In genomic region chr2:189076131-189076530, GRCh38 we compare ENCODE assay signal across 25 cellular contexts.
"Had no signal": no experiment of that assay in that cellular context is flagged by ENCODE, and none has a peak within 500 bp of the region (broad histone marks: within the 10 kb centered on the region; RNA-seq: fewer than 3 reads in every experiment).

No MANE protein-coding gene starts in this region.

- H3K36me3 Mint-ChIP-seq: activated naive CD8-positive, alpha-beta T cell treated with anti-CD3 and anti-CD28 coated beads for 36 hours; natural killer cell treated with Interleukin-12 subunit alpha and Interleukin-12 subunit beta and Interleukin-15 and Interleukin-18, amount 100 ng/mL, for 72 hours; stimulated activated memory B cell treated with anti-CD40 and anti-IgM and Interleukin-4, amounts not matched to agents 10 μg/mL and 1 μg/mL and 100 μg/mL, for 72 hours had no signal

- ATAC-seq: activated CD4-positive, alpha-beta T cell treated with anti-CD3 and anti-CD28 coated beads for 36 hours; left lobe of liver; lower lobe of right lung; natural killer cell treated with Interleukin-12 subunit alpha and Interleukin-12 subunit beta and Interleukin-15 and Interleukin-18, amount 100 ng/mL, for 72 hours; right lobe of liver; stimulated activated memory B cell treated with anti-CD40 and anti-IgM and Interleukin-4, amounts not matched to agents 10 μg/mL and 1 μg/mL and 100 μg/mL, for 72 hours had no signal

- H3K9me3 ChIP-seq: breast epithelium, esophagus squamous epithelium, lower lobe of right lung, right lobe of liver, thoracic aorta, upper lobe of left lung had no signal

- DNase-seq: activated B cell treated with CpG ODN at 0.5 μM for 24 hours; activated CD4-positive, alpha-beta T cell treated with anti-CD3 and anti-CD28 coated beads for 36 hours; activated CD4-positive, alpha-beta T cell treated with anti-CD3 and anti-CD28 coated beads, Interleukin-2, amount 50 U/mL, for 4 hours; activated CD8-positive, alpha-beta memory T cell treated with anti-CD3 and anti-CD28 coated beads for 24 hours; activated CD8-positive, alpha-beta memory T cell treated with anti-CD3 and anti-CD28 coated beads, Interleukin-2, amount 50 U/mL, for 4 hours; activated naive CD4-positive, alpha-beta T cell; activated naive CD8-positive, alpha-beta T cell treated with anti-CD3 and anti-CD28 coated beads for 36 hours; activated T-cell treated with anti-CD3 and anti-CD28 coated beads, Interleukin-2, amount 50 U/mL, for 24 hours; esophagus squamous epithelium; kidney; lower lobe of right lung; nucleus accumbens; right lobe of liver; small intestine; stimulated activated CD4-positive, alpha-beta T cell treated with anti-CD3 and anti-CD28 coated beads, Interleukin-15, amount 100 ng/mL, for 24 hours; T-helper 1 cell; upper lobe of left lung had no signal

- H3K36me3 ChIP-seq: breast epithelium, lower lobe of right lung, right lobe of liver, upper lobe of left lung had no signal

- H3K4me3 Mint-ChIP-seq: activated B cell treated with CpG ODN at 0.5 μM for 24 hours; activated CD4-positive, alpha-beta T cell treated with anti-CD3 and anti-CD28 coated beads for 36 hours; activated naive CD8-positive, alpha-beta T cell treated with anti-CD3 and anti-CD28 coated beads for 36 hours; activated T-cell treated with anti-CD3 and anti-CD28 coated beads, Interleukin-2, amount 50 U/mL, for 24 hours; central memory CD8-positive, alpha-beta T cell; natural killer cell treated with Interleukin-12 subunit alpha and Interleukin-12 subunit beta and Interleukin-15 and Interleukin-18, amount 100 ng/mL, for 72 hours; stimulated activated memory B cell treated with anti-CD40 and anti-IgM and Interleukin-4, amounts not matched to agents 10 μg/mL and 1 μg/mL and 100 μg/mL, for 72 hours had no signal

- H3K4me1 Mint-ChIP-seq: activated CD4-positive, alpha-beta T cell treated with anti-CD3 and anti-CD28 coated beads for 36 hours; activated naive CD8-positive, alpha-beta T cell treated with anti-CD3 and anti-CD28 coated beads for 36 hours; central memory CD8-positive, alpha-beta T cell had no signal

- H3K9me3 Mint-ChIP-seq: activated B cell treated with CpG ODN at 0.5 μM for 24 hours; activated naive CD8-positive, alpha-beta T cell treated with anti-CD3 and anti-CD28 coated beads for 36 hours; activated T-cell treated with anti-CD3 and anti-CD28 coated beads, Interleukin-2, amount 50 U/mL, for 24 hours; activated T-helper 2 cell treated with anti-CD3 and anti-CD28 coated beads, Interferon-gamma antibody, Interleukin-2, Interleukin-4, amounts not matched to agents 10 μg/mL and 5 μg/mL and 100 μg/mL, durations not matched to agents 14 hours and 24 hours and 36 hours; central memory CD8-positive, alpha-beta T cell; natural killer cell treated with Interleukin-12 subunit alpha and Interleukin-12 subunit beta and Interleukin-15 and Interleukin-18, amount 100 ng/mL, for 72 hours; stimulated activated memory B cell treated with anti-CD40 and anti-IgM and Interleukin-4, amounts not matched to agents 10 μg/mL and 1 μg/mL and 100 μg/mL, for 72 hours had no signal

- H3K27me3 ChIP-seq: breast epithelium, esophagus squamous epithelium, right lobe of liver, upper lobe of left lung had no signal

- H3K27ac Mint-ChIP-seq: activated B cell treated with CpG ODN at 0.5 μM for 24 hours; activated CD4-positive, alpha-beta T cell treated with anti-CD3 and anti-CD28 coated beads for 36 hours; activated naive CD8-positive, alpha-beta T cell treated with anti-CD3 and anti-CD28 coated beads for 36 hours; activated T-cell treated with anti-CD3 and anti-CD28 coated beads, Interleukin-2, amount 50 U/mL, for 24 hours; activated T-helper 2 cell treated with anti-CD3 and anti-CD28 coated beads, Interferon-gamma antibody, Interleukin-2, Interleukin-4, amounts not matched to agents 10 μg/mL and 5 μg/mL and 100 μg/mL, durations not matched to agents 14 hours and 24 hours and 36 hours; natural killer cell treated with Interleukin-12 subunit alpha and Interleukin-12 subunit beta and Interleukin-15 and Interleukin-18, amount 100 ng/mL, for 72 hours; stimulated activated memory B cell treated with anti-CD40 and anti-IgM and Interleukin-4, amounts not matched to agents 10 μg/mL and 1 μg/mL and 100 μg/mL, for 72 hours had no signal

- H3K27ac ChIP-seq: breast epithelium, esophagus squamous epithelium, lower lobe of right lung, right lobe of liver, upper lobe of left lung had no signal

- H3K4me3 ChIP-seq: breast epithelium, coronary artery, esophagus squamous epithelium, lower lobe of right lung, right lobe of liver, thoracic aorta, upper lobe of left lung had no signal

- H3K27me3 Mint-ChIP-seq: activated B cell treated with CpG ODN at 0.5 μM for 24 hours; activated CD4-positive, alpha-beta T cell treated with anti-CD3 and anti-CD28 coated beads for 36 hours; activated naive CD8-positive, alpha-beta T cell treated with anti-CD3 and anti-CD28 coated beads for 36 hours; activated T-cell treated with anti-CD3 and anti-CD28 coated beads, Interleukin-2, amount 50 U/mL, for 24 hours; central memory CD8-positive, alpha-beta T cell; natural killer cell treated with Interleukin-12 subunit alpha and Interleukin-12 subunit beta and Interleukin-15 and Interleukin-18, amount 100 ng/mL, for 72 hours; stimulated activated memory B cell treated with anti-CD40 and anti-IgM and Interleukin-4, amounts not matched to agents 10 μg/mL and 1 μg/mL and 100 μg/mL, for 72 hours had no signal

- H3K4me1 ChIP-seq: breast epithelium, esophagus squamous epithelium, lower lobe of right lung, right lobe of liver, upper lobe of left lung had no signal
